Comparison of ENCODE assay signal across 1 cellular context in the genomic region with DNA sequence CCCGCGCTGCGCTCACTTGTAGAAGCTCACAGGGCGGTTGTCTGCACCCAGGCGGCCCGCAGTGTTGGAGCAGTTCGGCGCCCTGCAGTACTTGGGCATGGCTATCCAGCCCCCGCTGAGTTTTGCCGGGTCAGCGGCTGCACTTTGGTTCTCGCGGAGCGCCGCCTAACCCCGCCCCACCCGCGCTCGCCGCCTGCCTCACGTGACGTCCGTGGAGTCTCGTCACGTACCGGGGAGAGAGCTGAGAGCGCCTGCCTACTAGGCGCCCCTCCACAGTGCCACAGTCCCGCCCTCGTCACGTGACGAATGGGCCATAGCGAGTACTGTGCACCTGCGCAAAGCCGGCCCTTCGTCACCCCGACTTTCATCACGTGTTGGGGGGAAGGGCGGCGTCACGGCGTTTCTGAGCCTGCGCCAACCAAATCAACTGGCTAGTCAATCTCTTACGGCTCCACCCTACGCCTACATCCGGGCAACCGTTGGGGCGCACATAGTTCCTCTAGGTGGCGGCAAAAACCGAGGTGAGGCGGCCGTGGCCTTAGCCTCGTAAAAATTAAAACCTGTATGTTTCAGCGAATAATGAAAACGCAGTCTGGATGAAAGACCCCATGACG.
A peak's percentile ranks its signal among the peaks of the same experiment; 100 is the strongest.
TF ChIP-seq lines count a peak whose summit lies in the region.

A gene with protein sequence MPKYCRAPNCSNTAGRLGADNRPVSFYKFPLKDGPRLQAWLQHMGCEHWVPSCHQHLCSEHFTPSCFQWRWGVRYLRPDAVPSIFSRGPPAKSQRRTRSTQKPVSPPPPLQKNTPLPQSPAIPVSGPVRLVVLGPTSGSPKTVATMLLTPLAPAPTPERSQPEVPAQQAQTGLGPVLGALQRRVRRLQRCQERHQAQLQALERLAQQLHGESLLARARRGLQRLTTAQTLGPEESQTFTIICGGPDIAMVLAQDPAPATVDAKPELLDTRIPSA (minus strand): TSS at position 167 of the 614 bp plus-strand sequence. CDS start 68 bp downstream, at position 99.

TF ChIP-seq in HepG2, 621 proteins besides CTCF, POLR2A, EP300 and RAD21 (continued from another document and continues in another):
- TF ChIP-seq RARA (CRISPR knock-in tag; IDR thresholded peaks at IDR 0.05) (peak; percentile 53; the same call in 1 of the 2 replicates), IKZF4 (CRISPR knock-in tag; IDR thresholded peaks at IDR 0.05; ENCODE audit: borderline replicate concordance, low read depth, not compliant biosample characterization) (peak; percentile 13), ZNF598 (CRISPR knock-in tag; IDR thresholded peaks at IDR 0.05; ENCODE audit: borderline replicate concordance) (peak; percentile 94; the same call in 1 of the 2 replicates), CREB1 (IDR thresholded peaks at IDR 0.05) (peak; percentile 96), CREB1 (CRISPR knock-in tag; IDR thresholded peaks at IDR 0.05) (peak; percentile 89), SMAD3 (CRISPR knock-in tag; IDR thresholded peaks at IDR 0.05) (peak; percentile 82), PHF8 (CRISPR knock-in tag; IDR thresholded peaks at IDR 0.05) (peak; percentile 83), ZNF780A (CRISPR knock-in tag; IDR thresholded peaks at IDR 0.05) (no peak), ZNF563 (CRISPR knock-in tag; IDR thresholded peaks at IDR 0.05) (no peak), SPEN (CRISPR knock-in tag; IDR thresholded peaks at IDR 0.05; ENCODE audit: low read depth) (peak; percentile 83), LCORL (IDR thresholded peaks at IDR 0.05) (no peak; the same call in 1 of the 2 replicates), LCORL (CRISPR knock-in tag; IDR thresholded peaks at IDR 0.05) (peak; percentile 90), SIN3A (IDR thresholded peaks at IDR 0.05; ENCODE audit: borderline replicate concordance, low read depth, low read length) (peak; percentile 63; the same call in 1 of the 2 replicates), TP53 (CRISPR knock-in tag; conservative IDR thresholded peaks at IDR 0.05) (peak; percentile 26; the same call in 1 of the 2 replicates), ZNF274 (CRISPR knock-in tag; IDR thresholded peaks at IDR 0.05) (peak; percentile 14; the same call in 1 of the 2 replicates), ZNF335 (CRISPR knock-in tag; IDR thresholded peaks at IDR 0.05) (peak; percentile 42; the same call in 1 of the 2 replicates), ZNF430 (CRISPR knock-in tag; IDR thresholded peaks at IDR 0.05) (peak; percentile 64; the same call in 1 of the 2 replicates), ZNF772 (CRISPR knock-in tag; IDR thresholded peaks at IDR 0.05) (peak; percentile 15; the same call in 1 of the 2 replicates), ISL2 (CRISPR knock-in tag; IDR thresholded peaks at IDR 0.05) (peak; percentile 72)
- TF ChIP-seq, protein P1, sequence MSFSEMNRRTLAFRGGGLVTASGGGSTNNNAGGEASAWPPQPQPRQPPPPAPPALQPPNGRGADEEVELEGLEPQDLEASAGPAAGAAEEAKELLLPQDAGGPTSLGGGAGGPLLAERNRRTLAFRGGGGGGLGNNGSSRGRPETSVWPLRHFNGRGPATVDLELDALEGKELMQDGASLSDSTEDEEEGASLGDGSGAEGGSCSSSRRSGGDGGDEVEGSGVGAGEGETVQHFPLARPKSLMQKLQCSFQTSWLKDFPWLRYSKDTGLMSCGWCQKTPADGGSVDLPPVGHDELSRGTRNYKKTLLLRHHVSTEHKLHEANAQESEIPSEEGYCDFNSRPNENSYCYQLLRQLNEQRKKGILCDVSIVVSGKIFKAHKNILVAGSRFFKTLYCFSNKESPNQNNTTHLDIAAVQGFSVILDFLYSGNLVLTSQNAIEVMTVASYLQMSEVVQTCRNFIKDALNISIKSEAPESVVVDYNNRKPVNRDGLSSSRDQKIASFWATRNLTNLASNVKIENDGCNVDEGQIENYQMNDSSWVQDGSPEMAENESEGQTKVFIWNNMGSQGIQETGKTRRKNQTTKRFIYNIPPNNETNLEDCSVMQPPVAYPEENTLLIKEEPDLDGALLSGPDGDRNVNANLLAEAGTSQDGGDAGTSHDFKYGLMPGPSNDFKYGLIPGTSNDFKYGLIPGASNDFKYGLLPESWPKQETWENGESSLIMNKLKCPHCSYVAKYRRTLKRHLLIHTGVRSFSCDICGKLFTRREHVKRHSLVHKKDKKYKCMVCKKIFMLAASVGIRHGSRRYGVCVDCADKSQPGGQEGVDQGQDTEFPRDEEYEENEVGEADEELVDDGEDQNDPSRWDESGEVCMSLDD (CRISPR knock-in tag; IDR thresholded peaks at IDR 0.05; ENCODE audit: borderline replicate concordance), result peak; percentile 92
- TF ChIP-seq, protein P2, sequence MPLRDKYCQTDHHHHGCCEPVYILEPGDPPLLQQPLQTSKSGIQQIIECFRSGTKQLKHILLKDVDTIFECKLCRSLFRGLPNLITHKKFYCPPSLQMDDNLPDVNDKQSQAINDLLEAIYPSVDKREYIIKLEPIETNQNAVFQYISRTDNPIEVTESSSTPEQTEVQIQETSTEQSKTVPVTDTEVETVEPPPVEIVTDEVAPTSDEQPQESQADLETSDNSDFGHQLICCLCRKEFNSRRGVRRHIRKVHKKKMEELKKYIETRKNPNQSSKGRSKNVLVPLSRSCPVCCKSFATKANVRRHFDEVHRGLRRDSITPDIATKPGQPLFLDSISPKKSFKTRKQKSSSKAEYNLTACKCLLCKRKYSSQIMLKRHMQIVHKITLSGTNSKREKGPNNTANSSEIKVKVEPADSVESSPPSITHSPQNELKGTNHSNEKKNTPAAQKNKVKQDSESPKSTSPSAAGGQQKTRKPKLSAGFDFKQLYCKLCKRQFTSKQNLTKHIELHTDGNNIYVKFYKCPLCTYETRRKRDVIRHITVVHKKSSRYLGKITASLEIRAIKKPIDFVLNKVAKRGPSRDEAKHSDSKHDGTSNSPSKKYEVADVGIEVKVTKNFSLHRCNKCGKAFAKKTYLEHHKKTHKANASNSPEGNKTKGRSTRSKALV (CRISPR knock-in tag; IDR thresholded peaks at IDR 0.05), result peak; percentile 75; the same call in 1 of the 2 replicates
- TF ChIP-seq, protein P3, sequence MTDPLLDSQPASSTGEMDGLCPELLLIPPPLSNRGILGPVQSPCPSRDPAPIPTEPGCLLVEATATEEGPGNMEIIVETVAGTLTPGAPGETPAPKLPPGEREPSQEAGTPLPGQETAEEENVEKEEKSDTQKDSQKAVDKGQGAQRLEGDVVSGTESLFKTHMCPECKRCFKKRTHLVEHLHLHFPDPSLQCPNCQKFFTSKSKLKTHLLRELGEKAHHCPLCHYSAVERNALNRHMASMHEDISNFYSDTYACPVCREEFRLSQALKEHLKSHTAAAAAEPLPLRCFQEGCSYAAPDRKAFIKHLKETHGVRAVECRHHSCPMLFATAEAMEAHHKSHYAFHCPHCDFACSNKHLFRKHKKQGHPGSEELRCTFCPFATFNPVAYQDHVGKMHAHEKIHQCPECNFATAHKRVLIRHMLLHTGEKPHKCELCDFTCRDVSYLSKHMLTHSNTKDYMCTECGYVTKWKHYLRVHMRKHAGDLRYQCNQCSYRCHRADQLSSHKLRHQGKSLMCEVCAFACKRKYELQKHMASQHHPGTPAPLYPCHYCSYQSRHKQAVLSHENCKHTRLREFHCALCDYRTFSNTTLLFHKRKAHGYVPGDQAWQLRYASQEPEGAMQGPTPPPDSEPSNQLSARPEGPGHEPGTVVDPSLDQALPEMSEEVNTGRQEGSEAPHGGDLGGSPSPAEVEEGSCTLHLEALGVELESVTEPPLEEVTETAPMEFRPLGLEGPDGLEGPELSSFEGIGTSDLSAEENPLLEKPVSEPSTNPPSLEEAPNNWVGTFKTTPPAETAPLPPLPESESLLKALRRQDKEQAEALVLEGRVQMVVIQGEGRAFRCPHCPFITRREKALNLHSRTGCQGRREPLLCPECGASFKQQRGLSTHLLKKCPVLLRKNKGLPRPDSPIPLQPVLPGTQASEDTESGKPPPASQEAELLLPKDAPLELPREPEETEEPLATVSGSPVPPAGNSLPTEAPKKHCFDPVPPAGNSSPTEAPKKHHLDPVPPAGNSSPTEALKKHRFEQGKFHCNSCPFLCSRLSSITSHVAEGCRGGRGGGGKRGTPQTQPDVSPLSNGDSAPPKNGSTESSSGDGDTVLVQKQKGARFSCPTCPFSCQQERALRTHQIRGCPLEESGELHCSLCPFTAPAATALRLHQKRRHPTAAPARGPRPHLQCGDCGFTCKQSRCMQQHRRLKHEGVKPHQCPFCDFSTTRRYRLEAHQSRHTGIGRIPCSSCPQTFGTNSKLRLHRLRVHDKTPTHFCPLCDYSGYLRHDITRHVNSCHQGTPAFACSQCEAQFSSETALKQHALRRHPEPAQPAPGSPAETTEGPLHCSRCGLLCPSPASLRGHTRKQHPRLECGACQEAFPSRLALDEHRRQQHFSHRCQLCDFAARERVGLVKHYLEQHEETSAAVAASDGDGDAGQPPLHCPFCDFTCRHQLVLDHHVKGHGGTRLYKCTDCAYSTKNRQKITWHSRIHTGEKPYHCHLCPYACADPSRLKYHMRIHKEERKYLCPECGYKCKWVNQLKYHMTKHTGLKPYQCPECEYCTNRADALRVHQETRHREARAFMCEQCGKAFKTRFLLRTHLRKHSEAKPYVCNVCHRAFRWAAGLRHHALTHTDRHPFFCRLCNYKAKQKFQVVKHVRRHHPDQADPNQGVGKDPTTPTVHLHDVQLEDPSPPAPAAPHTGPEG (CRISPR knock-in tag; IDR thresholded peaks at IDR 0.05), result 0 out of 2 replicates have a peak, but pooled peaks have one; percentile 30
- TF ChIP-seq, protein P4, sequence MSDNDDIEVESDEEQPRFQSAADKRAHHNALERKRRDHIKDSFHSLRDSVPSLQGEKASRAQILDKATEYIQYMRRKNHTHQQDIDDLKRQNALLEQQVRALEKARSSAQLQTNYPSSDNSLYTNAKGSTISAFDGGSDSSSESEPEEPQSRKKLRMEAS (IDR thresholded peaks at IDR 0.05), result peak; percentile 92
- TF ChIP-seq, protein P5, sequence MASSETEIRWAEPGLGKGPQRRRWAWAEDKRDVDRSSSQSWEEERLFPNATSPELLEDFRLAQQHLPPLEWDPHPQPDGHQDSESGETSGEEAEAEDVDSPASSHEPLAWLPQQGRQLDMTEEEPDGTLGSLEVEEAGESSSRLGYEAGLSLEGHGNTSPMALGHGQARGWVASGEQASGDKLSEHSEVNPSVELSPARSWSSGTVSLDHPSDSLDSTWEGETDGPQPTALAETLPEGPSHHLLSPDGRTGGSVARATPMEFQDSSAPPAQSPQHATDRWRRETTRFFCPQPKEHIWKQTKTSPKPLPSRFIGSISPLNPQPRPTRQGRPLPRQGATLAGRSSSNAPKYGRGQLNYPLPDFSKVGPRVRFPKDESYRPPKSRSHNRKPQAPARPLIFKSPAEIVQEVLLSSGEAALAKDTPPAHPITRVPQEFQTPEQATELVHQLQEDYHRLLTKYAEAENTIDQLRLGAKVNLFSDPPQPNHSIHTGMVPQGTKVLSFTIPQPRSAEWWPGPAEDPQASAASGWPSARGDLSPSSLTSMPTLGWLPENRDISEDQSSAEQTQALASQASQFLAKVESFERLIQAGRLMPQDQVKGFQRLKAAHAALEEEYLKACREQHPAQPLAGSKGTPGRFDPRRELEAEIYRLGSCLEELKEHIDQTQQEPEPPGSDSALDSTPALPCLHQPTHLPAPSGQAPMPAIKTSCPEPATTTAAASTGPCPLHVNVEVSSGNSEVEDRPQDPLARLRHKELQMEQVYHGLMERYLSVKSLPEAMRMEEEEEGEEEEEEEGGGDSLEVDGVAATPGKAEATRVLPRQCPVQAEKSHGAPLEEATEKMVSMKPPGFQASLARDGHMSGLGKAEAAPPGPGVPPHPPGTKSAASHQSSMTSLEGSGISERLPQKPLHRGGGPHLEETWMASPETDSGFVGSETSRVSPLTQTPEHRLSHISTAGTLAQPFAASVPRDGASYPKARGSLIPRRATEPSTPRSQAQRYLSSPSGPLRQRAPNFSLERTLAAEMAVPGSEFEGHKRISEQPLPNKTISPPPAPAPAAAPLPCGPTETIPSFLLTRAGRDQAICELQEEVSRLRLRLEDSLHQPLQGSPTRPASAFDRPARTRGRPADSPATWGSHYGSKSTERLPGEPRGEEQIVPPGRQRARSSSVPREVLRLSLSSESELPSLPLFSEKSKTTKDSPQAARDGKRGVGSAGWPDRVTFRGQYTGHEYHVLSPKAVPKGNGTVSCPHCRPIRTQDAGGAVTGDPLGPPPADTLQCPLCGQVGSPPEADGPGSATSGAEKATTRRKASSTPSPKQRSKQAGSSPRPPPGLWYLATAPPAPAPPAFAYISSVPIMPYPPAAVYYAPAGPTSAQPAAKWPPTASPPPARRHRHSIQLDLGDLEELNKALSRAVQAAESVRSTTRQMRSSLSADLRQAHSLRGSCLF (CRISPR knock-in tag; IDR thresholded peaks at IDR 0.05; ENCODE audit: borderline replicate concordance), result peak; percentile 26; the same call in 1 of the 2 replicates
- TF ChIP-seq, protein P6, sequence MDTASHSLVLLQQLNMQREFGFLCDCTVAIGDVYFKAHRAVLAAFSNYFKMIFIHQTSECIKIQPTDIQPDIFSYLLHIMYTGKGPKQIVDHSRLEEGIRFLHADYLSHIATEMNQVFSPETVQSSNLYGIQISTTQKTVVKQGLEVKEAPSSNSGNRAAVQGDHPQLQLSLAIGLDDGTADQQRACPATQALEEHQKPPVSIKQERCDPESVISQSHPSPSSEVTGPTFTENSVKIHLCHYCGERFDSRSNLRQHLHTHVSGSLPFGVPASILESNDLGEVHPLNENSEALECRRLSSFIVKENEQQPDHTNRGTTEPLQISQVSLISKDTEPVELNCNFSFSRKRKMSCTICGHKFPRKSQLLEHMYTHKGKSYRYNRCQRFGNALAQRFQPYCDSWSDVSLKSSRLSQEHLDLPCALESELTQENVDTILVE (CRISPR knock-in tag; IDR thresholded peaks at IDR 0.05), result peak; percentile 91
- TF ChIP-seq, protein P7, sequence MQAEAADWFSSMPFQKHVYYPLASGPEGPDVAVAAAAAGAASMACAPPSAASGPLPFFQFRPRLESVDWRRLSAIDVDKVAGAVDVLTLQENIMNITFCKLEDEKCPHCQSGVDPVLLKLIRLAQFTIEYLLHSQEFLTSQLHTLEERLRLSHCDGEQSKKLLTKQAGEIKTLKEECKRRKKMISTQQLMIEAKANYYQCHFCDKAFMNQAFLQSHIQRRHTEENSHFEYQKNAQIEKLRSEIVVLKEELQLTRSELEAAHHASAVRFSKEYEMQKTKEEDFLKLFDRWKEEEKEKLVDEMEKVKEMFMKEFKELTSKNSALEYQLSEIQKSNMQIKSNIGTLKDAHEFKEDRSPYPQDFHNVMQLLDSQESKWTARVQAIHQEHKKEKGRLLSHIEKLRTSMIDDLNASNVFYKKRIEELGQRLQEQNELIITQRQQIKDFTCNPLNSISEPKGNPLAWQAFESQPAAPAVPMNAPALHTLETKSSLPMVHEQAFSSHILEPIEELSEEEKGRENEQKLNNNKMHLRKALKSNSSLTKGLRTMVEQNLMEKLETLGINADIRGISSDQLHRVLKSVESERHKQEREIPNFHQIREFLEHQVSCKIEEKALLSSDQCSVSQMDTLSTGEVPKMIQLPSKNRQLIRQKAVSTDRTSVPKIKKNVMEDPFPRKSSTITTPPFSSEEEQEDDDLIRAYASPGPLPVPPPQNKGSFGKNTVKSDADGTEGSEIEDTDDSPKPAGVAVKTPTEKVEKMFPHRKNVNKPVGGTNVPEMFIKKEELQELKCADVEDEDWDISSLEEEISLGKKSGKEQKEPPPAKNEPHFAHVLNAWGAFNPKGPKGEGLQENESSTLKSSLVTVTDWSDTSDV (CRISPR knock-in tag; IDR thresholded peaks at IDR 0.05), result peak; percentile 80
- TF ChIP-seq, protein P8, sequence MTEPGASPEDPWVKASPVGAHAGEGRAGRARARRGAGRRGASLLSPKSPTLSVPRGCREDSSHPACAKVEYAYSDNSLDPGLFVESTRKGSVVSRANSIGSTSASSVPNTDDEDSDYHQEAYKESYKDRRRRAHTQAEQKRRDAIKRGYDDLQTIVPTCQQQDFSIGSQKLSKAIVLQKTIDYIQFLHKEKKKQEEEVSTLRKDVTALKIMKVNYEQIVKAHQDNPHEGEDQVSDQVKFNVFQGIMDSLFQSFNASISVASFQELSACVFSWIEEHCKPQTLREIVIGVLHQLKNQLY (CRISPR knock-in tag; IDR thresholded peaks at IDR 0.05), result peak; percentile 91
